ENCODE assay signal across 16 cellular contexts in the genomic region with DNA sequence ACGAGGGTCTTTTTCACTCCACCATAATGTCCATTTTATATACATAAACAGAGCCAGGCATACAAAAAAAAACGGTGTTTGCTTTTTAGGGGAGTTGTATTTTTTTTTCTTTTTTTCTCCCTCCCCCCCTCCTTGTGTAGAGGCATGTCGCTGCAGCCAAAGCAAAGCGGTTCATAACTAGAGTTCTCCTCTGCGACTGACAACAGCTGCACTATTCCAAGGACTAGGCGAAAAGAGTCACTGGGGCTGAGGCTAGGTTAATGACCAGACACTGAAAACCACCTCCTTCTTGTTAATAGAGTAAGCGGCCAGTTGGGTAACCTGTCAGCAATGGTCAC.
A peak's percentile ranks its signal among the peaks of the same experiment; 100 is the strongest.
DNase-seq lines count a peak whose midpoint lies in the region; ATAC-seq, FAIRE-seq and TF ChIP-seq lines count a peak whose summit lies in the region.
"Had no signal": no experiment of that assay in that cellular context is flagged by ENCODE, and none has a peak within 500 bp of the region (broad histone marks: within the 10 kb centered on the region; RNA-seq: fewer than 3 reads in every experiment).

No MANE protein-coding gene starts in this region.

- H3K9ac ChIP-seq in GM12878 (ENCODE audit: control insufficient read depth, insufficient read depth, low read length), result peak overlapping the region; percentile 44

- H4K20me1 ChIP-seq in GM12878 (ENCODE audit: control insufficient read depth, insufficient read depth) (no peaks in the 10 kb centered on the region), osteoblast (ENCODE audit: insufficient read depth, low read length) (no peaks in the 10 kb centered on the region)

- H3K79me2 ChIP-seq in GM12878 (ENCODE audit: control insufficient read depth, insufficient read depth, low read length) (peaks cover 3% of the 10 kb centered on the region), osteoblast (ENCODE audit: insufficient read depth, low read length) (no peaks in the 10 kb centered on the region)

- H3K9me3 Mint-ChIP-seq in IgD-negative memory B cell, result peaks cover 2 to 5% (median 2%) of the 10 kb centered on the region in 3 donors
- H3K9me3 Mint-ChIP-seq: HFFc6; T-helper 2 cell treated with Interferon-gamma antibody and Interleukin-4, amounts not matched to agents 5 μg/mL and 100 μg/mL, for 36 hours had no signal

- ATAC-seq in GM12878 (no peak; the same call in 2 of the 3 replicates), HG03159 (IDR thresholded peaks at IDR 0.05; ENCODE audit: unreplicated experiment) (no peak)
- ATAC-seq: activated naive CD4-positive, alpha-beta T cell treated with anti-CD3 and anti-CD28 coated beads, Interleukin-2, amount 50 U/mL, for 72 hours had no signal

- no peaks in the 10 kb centered on the region; the same call in 2 of the 3 replicates for H3K9me3 ChIP-seq in GM12878 (replicated peaks; ENCODE audit: control insufficient read depth, insufficient read depth, low read length)
- no peaks in the 10 kb centered on the region for H3K9me3 ChIP-seq in osteoblast (ENCODE audit: low read depth, low read length)

- no peak for TF ChIP-seq EP300 in GM12878 (IDR thresholded peaks at IDR 0.05; ENCODE audit: borderline replicate concordance in 1 of 2, control insufficient read depth in 1 of 2, low read depth in 2 of 2, low read length in 2 of 2)

- peak overlapping the region; percentile 2 to 60 (median 21) for H3K4me3 Mint-ChIP-seq in IgD-negative memory B cell
- H3K4me3 Mint-ChIP-seq: B cell; HFFc6; T-helper 2 cell treated with Interferon-gamma antibody and Interleukin-4, amounts not matched to agents 5 μg/mL and 100 μg/mL, for 36 hours had no signal

- DNase-seq in ACHN (peak; percentile 40), GM12878 (ENCODE audit: low read depth, low spot score) (no peak), osteoblast (ENCODE audit: insufficient read length, low spot score, missing footprints) (peak; percentile 1), GM19238 (ENCODE audit: insufficient read length, low spot score) (no peak), lower leg skin (ENCODE audit: low spot score in 2 of 2) (no peak), coronary artery (ENCODE audit: low spot score) (no peak)
- DNase-seq: effector CD4-positive, alpha-beta T cell; HFFc6; left colon; Right ventricle myocardium superior had no signal

- H3K27me3 Mint-ChIP-seq in IgD-negative memory B cell, result no peaks in the 10 kb centered on the region
- H3K27me3 Mint-ChIP-seq: B cell had no signal

- POLR2A ChIA-PET in GM12878 (lab: Charles Lee), result interaction anchor here (0.9 to 1.6 kb wide), 4 partner anchors 10 to 168 kb away, joined by 3 read pairs; a partner anchor contains a TSS

- no peak overlapping the region for H3K4me3 ChIP-seq in GM12878
- no peak overlapping the region for H3K4me3 ChIP-seq in osteoblast (ENCODE audit: insufficient read depth, low read length)
- H3K4me3 ChIP-seq in lower leg skin (ENCODE audit: low read depth, poor library complexity, severe bottlenecking), result no peak overlapping the region
- H3K4me3 ChIP-seq in coronary artery, result no peak overlapping the region

- FAIRE-seq in GM12878 (lab: Jason Lieb, UNC), result no peak
- FAIRE-seq: bronchial epithelial cell had no signal

- in situ Hi-C loops in ACHN (cut with HindIII; ENCODE audit: low pct_ligation_motif_present, low pct_unique_long_range_greater_than_20kb, low sequenced_read_pairs) (no loop called here), GM12878 (cut with MboI) (no loop called here)

- SMC1A ChIA-PET in GM12878 (lab: Charles Lee; ENCODE audit: uncharacterized antibody, unreplicated experiment), result interaction anchor here (0.6 to 4.2 kb wide), 15 partner anchors 9 to 570 kb away, joined by 3 to 25 read pairs (median 5); no protein-coding TSS in a partner anchor

- H3K4me1 Mint-ChIP-seq in IgD-negative memory B cell, result peaks cover 13 to 23% (median 13%) of the 10 kb centered on the region in 3 donors

- RAD21 ChIA-PET in GM12878 (lab: Charles Lee; ENCODE audit: unreplicated experiment), result interaction anchor here (1.0 to 9.6 kb wide), 7 partner anchors 12 to 167 kb away, joined by 3 to 74 read pairs (median 4); no protein-coding TSS in a partner anchor

- TF ChIP-seq CTCF in GM12878 (IDR thresholded peaks at IDR 0.05 in 2 of 3, conservative IDR thresholded peaks at IDR 0.05 in 1 of 3; ENCODE audit: control insufficient read depth in 2 of 3, extremely low read depth in 1 of 3, insufficient read depth in 1 of 3, low read depth in 3 of 3, low read length in 3 of 3), result no peak
- no peak for TF ChIP-seq CTCF in osteoblast (IDR thresholded peaks at IDR 0.05; ENCODE audit: extremely low read depth, low read depth, low read length)
- TF ChIP-seq CTCF in lower leg skin (IDR thresholded peaks at IDR 0.05), result no peak
- TF ChIP-seq CTCF in coronary artery (IDR thresholded peaks at IDR 0.05), result no peak

- H3K27me3 ChIP-seq in GM12878 (replicated peaks in 1 of 2; ENCODE audit: control insufficient read depth in 2 of 2, insufficient read depth in 2 of 2, low read length in 1 of 2), result no peaks in the 10 kb centered on the region
- no peaks in the 10 kb centered on the region for H3K27me3 ChIP-seq in osteoblast (ENCODE audit: insufficient read depth, low read length)

- no peak overlapping the region for H3K27ac Mint-ChIP-seq in IgD-negative memory B cell
- H3K27ac Mint-ChIP-seq: activated naive CD4-positive, alpha-beta T cell treated with anti-CD3 and anti-CD28 coated beads, Interleukin-2, amount 50 U/mL, for 72 hours; B cell; HFFc6; T-helper 2 cell treated with Interferon-gamma antibody and Interleukin-4, amounts not matched to agents 5 μg/mL and 100 μg/mL, for 36 hours had no signal

- H3K27ac ChIP-seq in GM12878 (ENCODE audit: control insufficient read depth, insufficient read depth), result peak overlapping the region; percentile 4; the same call in 1 of the 2 replicates
- no peak overlapping the region for H3K27ac ChIP-seq in osteoblast (ENCODE audit: low read depth, low read length)
- no peak overlapping the region for H3K27ac ChIP-seq in coronary artery

- no TSS peak for BruUV-seq in GM12878 (replicated peaks; lab: Mats Ljungman, UMichigan)

- peak overlapping the region; percentile 21; the same call in 1 of the 2 replicates for H3K4me2 ChIP-seq in GM12878 (ENCODE audit: control insufficient read depth, insufficient read depth)
- no peak overlapping the region for H3K4me2 ChIP-seq in osteoblast (ENCODE audit: insufficient read depth, low read length)

- 97% methylated on average over 7 of the region's 7 CpGs for WGBS in GM12878 (ENCODE audit: insufficient coverage, insufficient replicate concordance, low lambda C conversion rate, missing lambda C conversion rate)
- 71 to 77% methylated on average over 7 of the region's 7 CpGs for WGBS in lower leg skin, 2 donors

- peaks cover 10% of the 10 kb centered on the region for H3K36me3 Mint-ChIP-seq in IgD-negative memory B cell
- H3K36me3 Mint-ChIP-seq: activated naive CD4-positive, alpha-beta T cell treated with anti-CD3 and anti-CD28 coated beads, Interleukin-2, amount 50 U/mL, for 72 hours had no signal

- TF ChIP-seq POLR2A in GM12878 (IDR thresholded peaks at IDR 0.05; ENCODE audit: low read depth, low read length), result no peak
- no peak for TF ChIP-seq POLR2A in lower leg skin (IDR thresholded peaks at IDR 0.05)

- intact Hi-C loops in GM12878 (cut with micrococcal nuclease; ENCODE audit: unreplicated experiment), result no loop called here
- intact Hi-C loops in lower leg skin (cut with DNase I; ENCODE audit: low total_unique reads), result no loop called here

- H3K4me1 ChIP-seq in GM12878 (ENCODE audit: control insufficient read depth, insufficient read depth, low read length), result peaks cover 36% of the 10 kb centered on the region
- H3K4me1 ChIP-seq in osteoblast (ENCODE audit: insufficient read depth, low read length), result peaks cover 30% of the 10 kb centered on the region

- H3K36me3 ChIP-seq in GM12878 (ENCODE audit: control insufficient read depth in 2 of 2, insufficient read depth in 2 of 2, low read length in 1 of 2) (no peaks in the 10 kb centered on the region), osteoblast (ENCODE audit: insufficient read depth, low read length) (no peaks in the 10 kb centered on the region)

- H2AFZ ChIP-seq in GM12878 (ENCODE audit: control insufficient read depth, low read depth, low read length) (peak overlapping the region; percentile 76), osteoblast (ENCODE audit: low read length) (no peak overlapping the region)

- no peak for TF ChIP-seq RAD21 in GM12878 (IDR thresholded peaks at IDR 0.05; ENCODE audit: insufficient read depth, low read depth, low read length)

- CTCF ChIA-PET in GM12878 (lab: Yijun Ruan, JAX), result interaction anchor here (1.0 to 2.0 kb wide), 5 partner anchors 11 to 119 kb away, joined by 3 to 7 read pairs (median 5); no protein-coding TSS in a partner anchor

TF ChIP-seq in GM12878, 131 proteins besides CTCF, POLR2A, EP300 and RAD21:
- TF ChIP-seq MYC (IDR thresholded peaks at IDR 0.05; ENCODE audit: insufficient read depth, insufficient read length, insufficient replicate concordance, low read length, severe bottlenecking) (no peak), JUNB (IDR thresholded peaks at IDR 0.05) (no peak)
- TF ChIP-seq, protein P1, sequence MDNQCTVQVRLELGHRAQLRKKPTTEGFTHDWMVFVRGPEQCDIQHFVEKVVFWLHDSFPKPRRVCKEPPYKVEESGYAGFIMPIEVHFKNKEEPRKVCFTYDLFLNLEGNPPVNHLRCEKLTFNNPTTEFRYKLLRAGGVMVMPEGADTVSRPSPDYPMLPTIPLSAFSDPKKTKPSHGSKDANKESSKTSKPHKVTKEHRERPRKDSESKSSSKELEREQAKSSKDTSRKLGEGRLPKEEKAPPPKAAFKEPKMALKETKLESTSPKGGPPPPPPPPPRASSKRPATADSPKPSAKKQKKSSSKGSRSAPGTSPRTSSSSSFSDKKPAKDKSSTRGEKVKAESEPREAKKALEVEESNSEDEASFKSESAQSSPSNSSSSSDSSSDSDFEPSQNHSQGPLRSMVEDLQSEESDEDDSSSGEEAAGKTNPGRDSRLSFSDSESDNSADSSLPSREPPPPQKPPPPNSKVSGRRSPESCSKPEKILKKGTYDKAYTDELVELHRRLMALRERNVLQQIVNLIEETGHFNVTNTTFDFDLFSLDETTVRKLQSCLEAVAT (IDR thresholded peaks at IDR 0.05), result peak; percentile 56; the same call in 1 of the 2 replicates

Comparison
In these comparisons a context has a peak if more than half of its experiments do, and no peak if none do; other contexts are left out.
1. DNase-seq: peak in ACHN (single experiment) and osteoblast (single experiment); none in GM12878 (single experiment), GM19238 (single experiment), lower leg skin (0 of 2) and coronary artery (single experiment).